ENCODE assay signal across 15 cellular contexts in genomic region chr2:240466579-240467148, GRCh38. TPM values are rescaled to one million over a fixed set of nuclear protein-coding genes. Genes with fewer than 3 reads are reported as not detected.
A peak's percentile ranks its signal among the peaks of the same experiment; 100 is the strongest.
DNase-seq lines count a peak whose midpoint lies in the region; ATAC-seq and TF ChIP-seq lines count a peak whose summit lies in the region.
"Had no signal": no experiment of that assay in that cellular context is flagged by ENCODE, and none has a peak within 500 bp of the region (broad histone marks: within the 10 kb centered on the region; RNA-seq: fewer than 3 reads in every experiment).

No MANE protein-coding gene starts in this region.

- 89% methylated on average over 3 of the region's 19 CpGs for WGBS in SK-N-SH (ENCODE audit: low lambda C conversion rate)
- WGBS in H9 (ENCODE audit: extremely low coverage, insufficient read length, low lambda C conversion rate), result no CpG with 5 or more reads among the region's 19 CpGs

- POLR2A ChIA-PET in SK-N-SH (lab: Yijun Ruan, JAX), result no interaction called here

- ATAC-seq in SK-N-SH treated with all-trans-retinoic acid at 6 μM for 48 hours, result no peak
- no peak for ATAC-seq in GM18517 (IDR thresholded peaks at IDR 0.05; ENCODE audit: unreplicated experiment)
- ATAC-seq: activated T-helper 17 cell treated with anti-CD3 and anti-CD28 coated beads, Interleukin-2, amount 50 U/mL, for 72 hours; esophagus mucosa; GM23338 had no signal

- no peak overlapping the region; a peak in 1 of 4 replicates for H3K27ac ChIP-seq in SK-N-SH (ENCODE audit: low read depth in 2 of 2, low read length in 1 of 2)
- H3K27ac ChIP-seq in H9 (ENCODE audit: insufficient read length, low read depth, low read length), result no peak overlapping the region
- H3K27ac ChIP-seq in cardiac muscle cell, result peak overlapping the region; percentile 66

- no peak overlapping the region for H4K91ac ChIP-seq in H9 (ENCODE audit: insufficient read length, low read depth, low read length)

- H3K27ac Mint-ChIP-seq in H9 (no peak overlapping the region), osteocyte (ENCODE audit: unreplicated experiment) (no peak overlapping the region)
- H3K27ac Mint-ChIP-seq: activated T-helper 17 cell treated with anti-CD3 and anti-CD28 coated beads, Interleukin-2, amount 50 U/mL, for 72 hours; GM23338 had no signal

- no peak overlapping the region for H4K8ac ChIP-seq in H9 (replicated peaks; ENCODE audit: insufficient read length, low read depth, low read length)

- no peak for TF ChIP-seq RAD21 in SK-N-SH (IDR thresholded peaks at IDR 0.05; ENCODE audit: low read length)

- intact Hi-C loops in posterior vena cava (cut with DNase I), result no loop called here

- H4K5ac ChIP-seq in H9 (ENCODE audit: insufficient read length, low read depth, low read length), result no peak overlapping the region

- H3K79me2 ChIP-seq in SK-N-SH (ENCODE audit: insufficient read depth) (no peaks in the 10 kb centered on the region), H9 (ENCODE audit: insufficient read depth, low read length) (no peaks in the 10 kb centered on the region)

- TF ChIP-seq CTCF in SK-N-SH (IDR thresholded peaks at IDR 0.05), result no peak
- TF ChIP-seq CTCF in H9 (conservative IDR thresholded peaks at IDR 0.05), result no peak
- TF ChIP-seq CTCF in cardiac muscle cell (IDR thresholded peaks at IDR 0.05; ENCODE audit: low read depth, low read length), result no peak
- TF ChIP-seq CTCF in osteocyte (IDR thresholded peaks at IDR 0.05), result no peak

- H4K20me1 ChIP-seq in SK-N-SH (ENCODE audit: insufficient read depth) (no peaks in the 10 kb centered on the region), H9 (ENCODE audit: control insufficient read depth, insufficient read depth, insufficient read length) (no peaks in the 10 kb centered on the region)

- H3K4me1 Mint-ChIP-seq in H9, result peaks cover 2 to 3% of the 10 kb centered on the region in 2 experiments; a peak in 2 of 4 replicates
- H3K4me1 Mint-ChIP-seq in osteocyte (ENCODE audit: unreplicated experiment), result no peaks in the 10 kb centered on the region

- H3K9me3 ChIP-seq in SK-N-SH, result no peaks in the 10 kb centered on the region
- no peaks in the 10 kb centered on the region for H3K9me3 ChIP-seq in H9 (ENCODE audit: control insufficient read depth, low read depth, low read length)
- H3K9me3 ChIP-seq in cardiac muscle cell (ENCODE audit: low read depth), result no peaks in the 10 kb centered on the region

- H3K27me3 Mint-ChIP-seq in H9 (ENCODE audit: low read depth), result peaks cover 8% of the 10 kb centered on the region; the same call in 1 of the 2 replicates
- H3K27me3 Mint-ChIP-seq in osteocyte (ENCODE audit: unreplicated experiment), result no peaks in the 10 kb centered on the region
- H3K27me3 Mint-ChIP-seq: activated T-helper 17 cell treated with anti-CD3 and anti-CD28 coated beads, Interleukin-2, amount 50 U/mL, for 72 hours had no signal

- H3K27me3 ChIP-seq in SK-N-SH (ENCODE audit: insufficient read depth) (no peaks in the 10 kb centered on the region), H9 (ENCODE audit: insufficient read depth, low read length) (no peaks in the 10 kb centered on the region), cardiac muscle cell (no peaks in the 10 kb centered on the region)

- H2AFZ ChIP-seq in SK-N-SH (ENCODE audit: low read depth), result no peak overlapping the region
- no peak overlapping the region for H2AFZ ChIP-seq in H9 (ENCODE audit: low read length)
- H2AFZ ChIP-seq: GM23338 had no signal

- H3K9ac ChIP-seq in SK-N-SH (no peak overlapping the region), H9 (ENCODE audit: extremely low read depth, insufficient read length, low read length) (no peak overlapping the region)

- no peaks in the 10 kb centered on the region for H3K23me2 ChIP-seq in H9 (ENCODE audit: insufficient read length, low read depth, low read length, poor library complexity, severe bottlenecking)

- no peaks in the 10 kb centered on the region for H3K79me1 ChIP-seq in H9 (ENCODE audit: insufficient read depth, low read depth, low read length, poor library complexity, severe bottlenecking)

- H2BK5ac ChIP-seq in H9 (ENCODE audit: insufficient read length, low read length), result no peak overlapping the region

- no peak overlapping the region for H3T11ph ChIP-seq in H9 (ENCODE audit: low read length)

- H2BK20ac ChIP-seq in H9 (ENCODE audit: low read depth, low read length, poor library complexity, severe bottlenecking), result no peak overlapping the region

- H3K23ac ChIP-seq in H9 (ENCODE audit: insufficient read length, low read depth, low read length), result no peak overlapping the region

- H3K14ac ChIP-seq in H9 (ENCODE audit: insufficient read depth, low read length), result no peak overlapping the region

- H3F3A ChIP-seq in SK-N-SH (replicated peaks; ENCODE audit: insufficient read depth), result no peaks in the 10 kb centered on the region

- H3K36me3 Mint-ChIP-seq in H9 (ENCODE audit: insufficient read depth in 1 of 3, low read depth in 3 of 3) (peaks cover 0 to 16% (median 16%) of the 10 kb centered on the region in 3 experiments; a peak in 6 of 7 replicates), osteocyte (ENCODE audit: unreplicated experiment) (no peaks in the 10 kb centered on the region)

- H2BK120ac ChIP-seq in H9 (ENCODE audit: low read depth, low read length, poor library complexity, severe bottlenecking), result no peak overlapping the region

- no peak overlapping the region for H2BK12ac ChIP-seq in H9 (ENCODE audit: insufficient read length, low read depth, low read length)

- no peak overlapping the region for H2BK15ac ChIP-seq in H9 (ENCODE audit: low read depth, low read length)

- CTCF ChIA-PET in SK-N-SH (lab: Yijun Ruan, JAX), result no interaction called here

- H2AK5ac ChIP-seq in H9 (ENCODE audit: insufficient read length, low read length), result no peak overlapping the region

- DNase-seq in SK-N-SH (peak; percentile 33), H9 (peak; percentile 20), cardiac muscle cell (ENCODE audit: low read depth in 1 of 2, low spot score in 1 of 2) (no peak), posterior vena cava (ENCODE audit: low spot score) (peak; percentile 67), osteocyte (ENCODE audit: extremely low spot score, unreplicated experiment) (no peak), NCI-H748 (lab: John Stamatoyannopoulos, UW; ENCODE audit: unreplicated experiment) (no peak)
- DNase-seq: Calu3, cerebellar nuclear complex, NCI-H1048, RPMI8226 had no signal

- no peaks in the 10 kb centered on the region for H3K9me2 ChIP-seq in SK-N-SH

- H3K4me3 ChIP-seq in SK-N-SH (ENCODE audit: low read depth in 2 of 2, low read length in 1 of 2) (no peak overlapping the region), cardiac muscle cell (no peak overlapping the region)
- H3K4me3 ChIP-seq: GM23338 had no signal

- no peak overlapping the region for H3K4ac ChIP-seq in H9 (ENCODE audit: low read depth, low read length)

- H3K18ac ChIP-seq in H9 (ENCODE audit: insufficient read length, low read depth, low read length), result no peak overlapping the region

- no peak overlapping the region for H3K56ac ChIP-seq in H9 (ENCODE audit: insufficient read length, low read depth, low read length)

- H3K36me3 ChIP-seq in SK-N-SH (replicated peaks in 1 of 2; ENCODE audit: control insufficient read depth in 1 of 2, insufficient read depth in 2 of 2, low read length in 1 of 2) (peaks cover 0 to 34% of the 10 kb centered on the region in 2 experiments), cardiac muscle cell (peaks cover 2% of the 10 kb centered on the region)

- no peak overlapping the region for H3K4me3 Mint-ChIP-seq in H9
- H3K4me3 Mint-ChIP-seq in osteocyte (ENCODE audit: unreplicated experiment), result no peak overlapping the region
- H3K4me3 Mint-ChIP-seq: activated T-helper 17 cell treated with anti-CD3 and anti-CD28 coated beads, Interleukin-2, amount 50 U/mL, for 72 hours; GM23338 had no signal

- H3K9me3 Mint-ChIP-seq in H9 (no peaks in the 10 kb centered on the region), osteocyte (ENCODE audit: unreplicated experiment) (no peaks in the 10 kb centered on the region)
- H3K9me3 Mint-ChIP-seq: activated T-helper 17 cell treated with anti-CD3 and anti-CD28 coated beads, Interleukin-2, amount 50 U/mL, for 72 hours; GM23338 had no signal

- TF ChIP-seq EP300 in SK-N-SH (IDR thresholded peaks at IDR 0.05; ENCODE audit: borderline replicate concordance in 1 of 2, low read depth in 1 of 2, low read length in 1 of 2), result no peak

- no peaks in the 10 kb centered on the region; a peak in 1 of 4 replicates for H3K4me1 ChIP-seq in SK-N-SH (ENCODE audit: control insufficient read depth in 1 of 2, insufficient read depth in 2 of 2, low read depth in 1 of 2, low read length in 1 of 2)
- no peaks in the 10 kb centered on the region for H3K4me1 ChIP-seq in H9 (ENCODE audit: insufficient read depth, low read length)
- H3K4me1 ChIP-seq in cardiac muscle cell (ENCODE audit: low read depth), result no peaks in the 10 kb centered on the region

- H3K4me2 ChIP-seq in SK-N-SH (no peak overlapping the region), H9 (ENCODE audit: insufficient read depth, insufficient read length, low read length) (no peak overlapping the region)
- H3K4me2 ChIP-seq: GM23338 had no signal

TF ChIP-seq in SK-N-SH, 30 proteins besides CTCF, POLR2A, EP300 and RAD21 (continues in another document):
- TF ChIP-seq JUND (IDR thresholded peaks at IDR 0.05) (no peak), MXI1 (IDR thresholded peaks at IDR 0.05; ENCODE audit: low read depth, low read length) (no peak), EZH2phosphoT487 (IDR thresholded peaks at IDR 0.05; ENCODE audit: borderline replicate concordance, low read depth) (no peak)

TF ChIP-seq in SK-N-SH treated with all-trans-retinoic acid at 6 μM for 48 hours, 23 proteins besides CTCF, POLR2A, EP300 and RAD21 (continues in another document):
- TF ChIP-seq ARNTL (CRISPR knock-in tag; IDR thresholded peaks at IDR 0.05; ENCODE audit: borderline replicate concordance, low read depth), result no peak
- TF ChIP-seq ZNF70 (CRISPR knock-in tag; IDR thresholded peaks at IDR 0.05), result no peak
- TF ChIP-seq, protein P1, sequence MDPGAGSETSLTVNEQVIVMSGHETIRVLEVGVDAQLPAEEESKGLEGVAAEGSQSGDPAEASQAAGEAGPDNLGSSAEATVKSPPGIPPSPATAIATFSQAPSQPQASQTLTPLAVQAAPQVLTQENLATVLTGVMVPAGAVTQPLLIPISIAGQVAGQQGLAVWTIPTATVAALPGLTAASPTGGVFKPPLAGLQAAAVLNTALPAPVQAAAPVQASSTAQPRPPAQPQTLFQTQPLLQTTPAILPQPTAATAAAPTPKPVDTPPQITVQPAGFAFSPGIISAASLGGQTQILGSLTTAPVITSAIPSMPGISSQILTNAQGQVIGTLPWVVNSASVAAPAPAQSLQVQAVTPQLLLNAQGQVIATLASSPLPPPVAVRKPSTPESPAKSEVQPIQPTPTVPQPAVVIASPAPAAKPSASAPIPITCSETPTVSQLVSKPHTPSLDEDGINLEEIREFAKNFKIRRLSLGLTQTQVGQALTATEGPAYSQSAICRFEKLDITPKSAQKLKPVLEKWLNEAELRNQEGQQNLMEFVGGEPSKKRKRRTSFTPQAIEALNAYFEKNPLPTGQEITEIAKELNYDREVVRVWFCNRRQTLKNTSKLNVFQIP (CRISPR knock-in tag; IDR thresholded peaks at IDR 0.05; ENCODE audit: borderline replicate concordance, low read depth), result no peak

RNA-seq across cellular contexts. Expression of gene GPC1, which starts 31.2 kb away (rescaled TPM):
- 49.0 and 65.5 TPM in 2 replicates for polyA plus RNA-seq in SK-N-SH (2012; rRNA removed)
- 25.9 and 50.4 TPM in 2 replicates for polyA plus RNA-seq in SK-N-SH (2012; cell fraction: cytosol; rRNA removed)
- 183 TPM in 2 replicates for polyA plus RNA-seq in SK-N-SH (2012; cell fraction: nucleus; rRNA removed)
- 39.4 and 44.0 TPM in 2 replicates for total RNA-seq in H9 (2021)
- total RNA-seq in cardiac muscle cell, result 75.1 and 80.9 TPM in 2 replicates
- polyA plus RNA-seq in cardiac muscle cell, result 57.8 and 60.4 TPM in 2 replicates
- 10 to 100 TPM; 69.5 to 83.1 TPM for total RNA-seq in posterior vena cava
- total RNA-seq in osteocyte, result 148 and 149 TPM in 2 replicates

Comparison
In these comparisons a context has a peak if more than half of its experiments do, and no peak if none do; other contexts are left out.
1. DNase-seq: peak in SK-N-SH (single experiment), H9 (single experiment) and posterior vena cava (single experiment); none in cardiac muscle cell (0 of 2), osteocyte (single experiment) and NCI-H748 (single experiment).